In the genomic region with DNA sequence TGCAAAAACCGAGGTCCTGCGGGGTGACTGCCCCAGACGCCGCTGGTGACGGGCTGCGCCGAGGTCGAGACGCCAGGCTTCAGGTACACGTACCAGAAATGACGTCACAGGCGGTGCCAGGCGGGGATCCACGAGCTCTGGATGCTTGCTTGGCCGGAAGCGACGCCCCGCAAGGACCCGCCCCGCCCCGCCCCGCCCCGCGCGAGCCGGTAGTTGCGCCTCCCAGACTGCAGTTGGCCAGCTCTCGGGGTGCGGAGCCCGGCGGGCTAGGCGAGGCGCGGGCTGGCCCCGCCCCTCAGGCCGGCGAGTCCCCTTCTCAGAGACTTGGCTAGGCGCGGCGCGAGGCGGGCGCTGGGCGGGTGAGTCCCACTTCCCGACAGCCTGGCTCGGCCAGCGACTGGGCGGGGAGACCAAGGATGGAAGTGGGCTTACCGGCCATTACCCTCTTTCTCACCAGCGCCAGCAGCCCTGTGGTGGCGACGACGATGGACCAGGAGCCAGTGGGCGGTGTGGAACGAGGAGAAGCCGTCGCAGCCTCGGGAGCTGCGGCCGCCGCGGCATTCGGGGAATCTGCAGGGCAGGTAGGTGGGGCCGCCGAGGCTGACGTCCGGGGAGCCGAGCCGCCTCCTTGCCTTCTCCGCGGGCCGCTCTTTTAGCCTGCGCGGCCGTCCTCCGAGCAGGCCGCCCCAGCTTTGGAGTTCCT, we compare ENCODE assay signal across 8 cellular contexts. TPM values are rescaled to one million over a fixed set of nuclear protein-coding genes. Genes with fewer than 3 reads are reported as not detected.
DNase-seq lines count a peak whose midpoint lies in the region; ATAC-seq and TF ChIP-seq lines count a peak whose summit lies in the region.

TSS of gene FAM177A1 (plus strand) at position 225 of the 703 bp plus-strand sequence. CDS start at position 417, 192 bp downstream.

- peaks cover 12% of the 10 kb centered on the region for H3K36me3 ChIP-seq in left ventricle myocardium inferior
- H3K36me3 ChIP-seq in upper lobe of right lung: peaks cover 14% of the 10 kb centered on the region

- H3K4me3 Mint-ChIP-seq in T-helper 17 cell (peak within 1 kb of the TSS; percentile 97), progenitor cell of endocrine pancreas (ENCODE audit: low read depth) (peak within 1 kb of the TSS; percentile 95)

- no peaks in the 10 kb centered on the region for H3K9me3 ChIP-seq in T-helper 17 cell (ENCODE audit: control insufficient read depth, low read length, poor library complexity, severe bottlenecking)
- no peaks in the 10 kb centered on the region for H3K9me3 ChIP-seq in left ventricle myocardium inferior (replicated peaks)
- H3K9me3 ChIP-seq in upper lobe of right lung: no peaks in the 10 kb centered on the region

- ATAC-seq in GM18502 (IDR thresholded peaks at IDR 0.05; ENCODE audit: poor library complexity, unreplicated experiment): peak; percentile 95
- peak; percentile 84 for ATAC-seq in HG02943 (IDR thresholded peaks at IDR 0.05; ENCODE audit: low read depth, unreplicated experiment)
- ATAC-seq in T-helper 17 cell: peak; percentile 87
- ATAC-seq in upper lobe of right lung: peak; percentile 99

- no peaks in the 10 kb centered on the region for H3K9me3 Mint-ChIP-seq in progenitor cell of endocrine pancreas (ENCODE audit: low read depth)

- no peaks in the 10 kb centered on the region for H3K27me3 ChIP-seq in left ventricle myocardium inferior (ENCODE audit: low read depth)
- no peaks in the 10 kb centered on the region for H3K27me3 ChIP-seq in upper lobe of right lung

- TF ChIP-seq CTCF in left ventricle myocardium inferior (IDR thresholded peaks at IDR 0.05; ENCODE audit: borderline replicate concordance): no peak
- no peak for TF ChIP-seq CTCF in progenitor cell of endocrine pancreas (IDR thresholded peaks at IDR 0.05; ENCODE audit: unreplicated experiment)
- TF ChIP-seq CTCF in upper lobe of right lung (IDR thresholded peaks at IDR 0.05): no peak

- H3K27me3 Mint-ChIP-seq in T-helper 17 cell (no peaks in the 10 kb centered on the region), progenitor cell of endocrine pancreas (no peaks in the 10 kb centered on the region)

- H3K36me3 Mint-ChIP-seq in T-helper 17 cell (ENCODE audit: low read depth) (peaks cover 2% of the 10 kb centered on the region), progenitor cell of endocrine pancreas (ENCODE audit: insufficient read depth) (no peaks in the 10 kb centered on the region)

- H3K4me1 ChIP-seq in left ventricle myocardium inferior (peaks cover 61% of the 10 kb centered on the region), upper lobe of right lung (peaks cover 24% of the 10 kb centered on the region)

- peak within 1 kb of the TSS; percentile 84 for H3K4me3 ChIP-seq in left ventricle myocardium inferior
- H3K4me3 ChIP-seq in upper lobe of right lung: peak within 1 kb of the TSS; percentile 91

- intact Hi-C loops in left ventricle myocardium inferior (cut with micrococcal nuclease) (loop anchor here (10.0 kb wide), 1 partner anchor 51 kb away; no protein-coding TSS in a partner anchor), upper lobe of right lung (cut with DNase I) (no loop called here)

- H3K27ac Mint-ChIP-seq in T-helper 17 cell (peak within 1 kb of the TSS; percentile 99), progenitor cell of endocrine pancreas (peak within 1 kb of the TSS; percentile 99)

- peak within 1 kb of the TSS; percentile 95 for H3K27ac ChIP-seq in left ventricle myocardium inferior (replicated peaks)
- peak within 1 kb of the TSS; percentile 95 for H3K27ac ChIP-seq in upper lobe of right lung

- DNase-seq in NCI-H187 (lab: John Stamatoyannopoulos, UW): peak; percentile 93 to 99
- DNase-seq in T-helper 17 cell: peak; percentile 97 to 99 (median 98)
- DNase-seq in amygdala (lab: John Stamatoyannopoulos, UW): peak; percentile 73 to 99 (median 96)
- peak; percentile 99 for DNase-seq in left ventricle myocardium inferior
- peak; percentile 99 for DNase-seq in progenitor cell of endocrine pancreas (ENCODE audit: low spot score, unreplicated experiment)
- peak; percentile 100 for DNase-seq in upper lobe of right lung

- H3K4me1 Mint-ChIP-seq in T-helper 17 cell: peaks cover 22% of the 10 kb centered on the region
- H3K4me1 Mint-ChIP-seq in progenitor cell of endocrine pancreas (ENCODE audit: low read depth): peaks cover 17% of the 10 kb centered on the region

RNA-seq across cellular contexts. Expression of gene FAM177A1, which starts in this region (rescaled TPM):
- total RNA-seq in T-helper 17 cell: 100 to 1,000 TPM; 109 to 111 TPM
- total RNA-seq in left ventricle myocardium inferior: 82.4 TPM
- 43.7 and 46.2 TPM in 2 replicates for total RNA-seq in progenitor cell of endocrine pancreas
- 117 TPM for total RNA-seq in upper lobe of right lung

Comparison
In these comparisons a context has a peak if more than half of its experiments do, and no peak if none do; other contexts are left out.
1. Peak in every context shown above with its lines: DNase-seq, ATAC-seq, H3K4me3 ChIP-seq and H3K27ac ChIP-seq.